16 cellular contexts compared by ENCODE assay signal in genomic region chr6:168650686-168651085, GRCh38.
"Had no signal": no experiment of that assay in that cellular context is flagged by ENCODE, and none has a peak within 500 bp of the region (broad histone marks: within the 10 kb centered on the region; RNA-seq: fewer than 3 reads in every experiment).

No MANE protein-coding gene starts in this region.

- H3K27me3 Mint-ChIP-seq: activated CD4-positive, alpha-beta memory T cell treated with anti-CD3 and anti-CD28 coated beads, Interleukin-2, amount 10 ng/mL, durations not matched to agents 7 days and 5 days; activated naive CD8-positive, alpha-beta T cell treated with anti-CD3 and anti-CD28 coated beads, Interleukin-2, amount 10 ng/mL, durations not matched to agents 7 days and 5 days had no signal

- ATAC-seq: naive thymus-derived CD4-positive, alpha-beta T cell; psoas muscle had no signal

- H3K27me3 ChIP-seq: neutrophil had no signal

- FAIRE-seq: frontal cortex, keratinocyte had no signal

- H3K27ac Mint-ChIP-seq: activated CD4-positive, alpha-beta memory T cell treated with anti-CD3 and anti-CD28 coated beads, Interleukin-2, amount 10 ng/mL, durations not matched to agents 7 days and 5 days; activated naive CD8-positive, alpha-beta T cell treated with anti-CD3 and anti-CD28 coated beads, Interleukin-2, amount 10 ng/mL, durations not matched to agents 7 days and 5 days; naive thymus-derived CD4-positive, alpha-beta T cell; T-helper 2 cell treated with Interferon-gamma antibody and Interleukin-4, amounts not matched to agents 5 μg/mL and 100 μg/mL, for 36 hours had no signal

- H3K4me3 Mint-ChIP-seq: activated CD4-positive, alpha-beta memory T cell treated with anti-CD3 and anti-CD28 coated beads, Interleukin-2, amount 10 ng/mL, durations not matched to agents 7 days and 5 days; activated naive CD8-positive, alpha-beta T cell treated with anti-CD3 and anti-CD28 coated beads, Interleukin-2, amount 10 ng/mL, durations not matched to agents 7 days and 5 days; naive thymus-derived CD4-positive, alpha-beta T cell; T-helper 2 cell treated with Interferon-gamma antibody and Interleukin-4, amounts not matched to agents 5 μg/mL and 100 μg/mL, for 36 hours had no signal

- H3K9me3 ChIP-seq: heart right ventricle, neutrophil, psoas muscle, SJCRH30 had no signal

- H3K36me3 ChIP-seq: neutrophil, SJCRH30 had no signal

- DNase-seq: activated CD4-positive, alpha-beta memory T cell treated with anti-CD3 and anti-CD28 coated beads, Interleukin-2, amount 10 ng/mL, durations not matched to agents 7 days and 5 days; activated gamma-delta T cell; activated naive CD8-positive, alpha-beta T cell treated with anti-CD3 and anti-CD28 coated beads, Interleukin-2, amount 10 ng/mL, durations not matched to agents 7 days and 5 days; activated T-cell treated with anti-CD3 and anti-CD28 coated beads, Interleukin-2, amount 50 U/mL, for 48 hours; anterior cingulate cortex; heart right ventricle; naive thymus-derived CD4-positive, alpha-beta T cell; psoas muscle; SJCRH30; stimulated activated CD4-positive, alpha-beta T cell treated with anti-CD3 and anti-CD28 coated beads, Interleukin-12 subunit alpha, Interleukin-12 subunit beta, amount 100 ng/mL, for 4 hours; stimulated activated CD4-positive, alpha-beta T cell treated with anti-CD3 and anti-CD28 coated beads, Interleukin-2, amount 100 ng/mL, for 48 hours; stimulated activated naive CD4-positive, alpha-beta T cell treated with Interleukin-2 at 50 U/mL for 16 hours had no signal

- H3K9me3 Mint-ChIP-seq: activated CD4-positive, alpha-beta memory T cell treated with anti-CD3 and anti-CD28 coated beads, Interleukin-2, amount 10 ng/mL, durations not matched to agents 7 days and 5 days; activated naive CD8-positive, alpha-beta T cell treated with anti-CD3 and anti-CD28 coated beads, Interleukin-2, amount 10 ng/mL, durations not matched to agents 7 days and 5 days; T-helper 2 cell treated with Interferon-gamma antibody and Interleukin-4, amounts not matched to agents 5 μg/mL and 100 μg/mL, for 36 hours had no signal

- H3K4me1 ChIP-seq: psoas muscle, SJCRH30 had no signal

- H3K27ac ChIP-seq: neutrophil, psoas muscle, SJCRH30 had no signal

- H3K4me1 Mint-ChIP-seq: activated CD4-positive, alpha-beta memory T cell treated with anti-CD3 and anti-CD28 coated beads, Interleukin-2, amount 10 ng/mL, durations not matched to agents 7 days and 5 days; activated naive CD8-positive, alpha-beta T cell treated with anti-CD3 and anti-CD28 coated beads, Interleukin-2, amount 10 ng/mL, durations not matched to agents 7 days and 5 days had no signal

- H3K4me3 ChIP-seq: heart right ventricle, psoas muscle, SJCRH30 had no signal

- H3K36me3 Mint-ChIP-seq: activated naive CD8-positive, alpha-beta T cell treated with anti-CD3 and anti-CD28 coated beads, Interleukin-2, amount 10 ng/mL, durations not matched to agents 7 days and 5 days; naive thymus-derived CD4-positive, alpha-beta T cell had no signal
